In genomic region chr1:3066250-3066711, GRCh38 we compare ENCODE assay signal across 14 cellular contexts. TPM values are rescaled to one million over a fixed set of nuclear protein-coding genes. Genes with fewer than 3 reads are reported as not detected.
DNase-seq lines count a peak whose midpoint lies in the region; ATAC-seq and TF ChIP-seq lines count a peak whose summit lies in the region.
"Had no signal": no experiment of that assay in that cellular context is flagged by ENCODE, and none has a peak within 500 bp of the region (broad histone marks: within the 10 kb centered on the region; RNA-seq: fewer than 3 reads in every experiment).

No MANE protein-coding gene starts in this region.

- TF ChIP-seq POLR2A in right lobe of liver (IDR thresholded peaks at IDR 0.05), result no peak

- DNase-seq in M059J (ENCODE audit: low read depth) (peak; percentile 46), coronary artery (ENCODE audit: low spot score) (peak; percentile 87), right lobe of liver (peak; percentile 75 to 76 (median 76)), thoracic aorta (ENCODE audit: low spot score) (peak; percentile 3), UCSD-AML1 (lab: John Stamatoyannopoulos, UW; ENCODE audit: unreplicated experiment) (no peak), SW480 (ENCODE audit: low spot score) (no peak)
- no peak for DNase-seq in stimulated activated CD4-positive, alpha-beta T cell treated with anti-CD3 and anti-CD28 coated beads, Interleukin-4, amount 100 ng/mL, for 24 hours
- no peak for DNase-seq in stimulated activated CD4-positive, alpha-beta T cell treated with anti-CD3 and anti-CD28 coated beads, Interleukin-2, amount 100 ng/mL, for 48 hours
- DNase-seq: activated T-cell treated with anti-CD3 and anti-CD28 coated beads, Interleukin-2, amount 50 U/mL, for 48 hours; EL; kidney glomerular epithelial cell; NCI-H524 had no signal

- H3K4me3 ChIP-seq in coronary artery (peak overlapping the region; percentile 99), right lobe of liver (no peak overlapping the region), thoracic aorta (peak overlapping the region; percentile 91)

- peak; percentile 66 for TF ChIP-seq CTCF in coronary artery (IDR thresholded peaks at IDR 0.05)
- TF ChIP-seq CTCF in right lobe of liver (IDR thresholded peaks at IDR 0.05), result peak; percentile 48 to 76 (median 63)
- TF ChIP-seq CTCF in thoracic aorta (IDR thresholded peaks at IDR 0.05), result peak; percentile 82

- H3K27ac ChIP-seq in coronary artery (peak overlapping the region; percentile 63 to 100), right lobe of liver (no peak overlapping the region), thoracic aorta (peak overlapping the region; percentile 94 to 97)

- intact Hi-C loops in right lobe of liver (cut with DNase I), result loop anchor here in 1 of 2 donors (5.0 kb wide), 1 partner anchor 216 kb away; no protein-coding TSS in a partner anchor

- H3K36me3 ChIP-seq in right lobe of liver, result no peaks in the 10 kb centered on the region
- no peaks in the 10 kb centered on the region for H3K36me3 ChIP-seq in thoracic aorta

- H3K4me1 ChIP-seq in right lobe of liver (peaks cover 0 to 23% (median 3%) of the 10 kb centered on the region in 4 donors), thoracic aorta (ENCODE audit: control insufficient read depth in 1 of 2, low read depth in 2 of 2) (peaks cover 11 to 52% of the 10 kb centered on the region in 2 donors)

- WGBS in right lobe of liver (ENCODE audit: insufficient coverage, low coverage, low lambda C conversion rate, missing lambda C conversion rate), result 11% methylated on average over 7 of the region's 11 CpGs

- peak; percentile 80 to 87 (median 84) for ATAC-seq in right lobe of liver
- no peak for ATAC-seq in thoracic aorta (ENCODE audit: insufficient number of reproducible peaks, low FRiP score, low read depth)

- H3K27me3 ChIP-seq in right lobe of liver, result peaks cover 0 to 42% of the 10 kb centered on the region in 2 donors
- H3K27me3 ChIP-seq in thoracic aorta (replicated peaks; ENCODE audit: insufficient read depth), result no peaks in the 10 kb centered on the region

- H3K9me3 ChIP-seq in right lobe of liver (no peaks in the 10 kb centered on the region), thoracic aorta (no peaks in the 10 kb centered on the region)

RNA-seq across cellular contexts. Expression of gene PRDM16, which starts 2.7 kb away (rescaled TPM):
- total RNA-seq in M059J (2014; rRNA removed; shearing (Covaris generic)), result not detected in 2 replicates
- under 1 TPM; 0.06 to 0.75 (median 0.28) TPM for total RNA-seq in right lobe of liver
- 10 to 100 TPM; 68.9 to 85.4 TPM for total RNA-seq in thoracic aorta
- total RNA-seq: endothelial cell of umbilical vein; T-helper 2 cell treated with Interferon-gamma antibody and Interleukin-4, amounts not matched to agents 100 ng/mL and 5 ng/mL, for 36 hours had no signal

RNA-seq across cellular contexts. Expression of gene ACTRT2, which starts 45.0 kb away (rescaled TPM):
- total RNA-seq in M059J (2014; rRNA removed; shearing (Covaris generic)), result not detected in 2 replicates
- not detected for total RNA-seq in right lobe of liver
- not detected for total RNA-seq in thoracic aorta
- total RNA-seq: endothelial cell of umbilical vein; T-helper 2 cell treated with Interferon-gamma antibody and Interleukin-4, amounts not matched to agents 100 ng/mL and 5 ng/mL, for 36 hours had no signal

Comparison
In these comparisons a context has a peak if more than half of its experiments do, and no peak if none do; other contexts are left out.
1. DNase-seq: peak in M059J (single experiment), coronary artery (single experiment), right lobe of liver (3 of 3) and thoracic aorta (single experiment); none in stimulated activated CD4-positive, alpha-beta T cell treated with anti-CD3 and anti-CD28 coated beads, Interleukin-4, amount 100 ng/mL, for 24 hours (single experiment), stimulated activated CD4-positive, alpha-beta T cell treated with anti-CD3 and anti-CD28 coated beads, Interleukin-2, amount 100 ng/mL, for 48 hours (0 of 2), UCSD-AML1 (single experiment) and SW480 (single experiment).
2. H3K27ac ChIP-seq: peak in coronary artery (2 of 2) and thoracic aorta (2 of 2); none in right lobe of liver (0 of 3).
3. H3K4me3 ChIP-seq: peak in coronary artery (single experiment) and thoracic aorta (single experiment); none in right lobe of liver (0 of 3).
4. RNA of gene PRDM16, which starts 2.7 kb away (total RNA-seq): 68.9 to 85.4 TPM in thoracic aorta; 0.06 to 0.75 TPM in right lobe of liver and not detected in M059J; every median in the first group is over 10 times any median in the second.
5. Peak in every context shown above with its lines, with median percentiles within 50 percentile points of each other: CTCF ChIP-seq.